Comparison of ENCODE assay signal across 1 cellular context in genomic region chr9:2639786-2640185, GRCh38.
TF ChIP-seq lines count a peak whose summit lies in the region.

No MANE protein-coding gene starts in this region.

TF ChIP-seq in HepG2, 621 proteins besides CTCF, POLR2A, EP300 and RAD21 (continued from another document):
- TF ChIP-seq ZNF318 (CRISPR knock-in tag; IDR thresholded peaks at IDR 0.05) (no peak), ZNF317 (CRISPR knock-in tag; IDR thresholded peaks at IDR 0.05) (no peak), JARID2 (CRISPR knock-in tag; IDR thresholded peaks at IDR 0.05; ENCODE audit: insufficient replicate concordance) (no peak), TP53 (CRISPR knock-in tag; conservative IDR thresholded peaks at IDR 0.05) (no peak), ELF1 (CRISPR knock-in tag; IDR thresholded peaks at IDR 0.05) (no peak), SOX5 (CRISPR knock-in tag; IDR thresholded peaks at IDR 0.05; ENCODE audit: borderline replicate concordance) (no peak), TSC22D2 (CRISPR knock-in tag; IDR thresholded peaks at IDR 0.05; ENCODE audit: borderline replicate concordance) (no peak), MAX (IDR thresholded peaks at IDR 0.05) (peak; percentile 55; the same call in 1 of the 2 replicates), ZNF644 (CRISPR knock-in tag; IDR thresholded peaks at IDR 0.05; ENCODE audit: low read depth) (peak; percentile 74), SP140L (CRISPR knock-in tag; IDR thresholded peaks at IDR 0.05; ENCODE audit: borderline replicate concordance) (no peak), CEBPG (CRISPR knock-in tag; IDR thresholded peaks at IDR 0.05) (peak; percentile 64), ZNF33B (CRISPR knock-in tag; IDR thresholded peaks at IDR 0.05) (no peak), HNF4A (CRISPR knock-in tag; IDR thresholded peaks at IDR 0.05) (peak; percentile 50), MXD3 (CRISPR knock-in tag; IDR thresholded peaks at IDR 0.05) (no peak), RNF2 (conservative IDR thresholded peaks at IDR 0.05; ENCODE audit: low read depth) (no peak), THAP7 (CRISPR knock-in tag; IDR thresholded peaks at IDR 0.05) (no peak), ZNF713 (CRISPR knock-in tag; IDR thresholded peaks at IDR 0.05) (no peak), CEBPB (IDR thresholded peaks at IDR 0.05; ENCODE audit: borderline replicate concordance, low read depth, low read length) (peak; percentile 80; the same call in 1 of the 2 replicates), TIGD3 (CRISPR knock-in tag; IDR thresholded peaks at IDR 0.05; ENCODE audit: borderline replicate concordance) (no peak), ARID5B (CRISPR knock-in tag; IDR thresholded peaks at IDR 0.05) (0 out of 2 replicates have a peak, but pooled peaks have one; percentile 19)
